ENCODE assay signal across 1 cellular context in the genomic region with DNA sequence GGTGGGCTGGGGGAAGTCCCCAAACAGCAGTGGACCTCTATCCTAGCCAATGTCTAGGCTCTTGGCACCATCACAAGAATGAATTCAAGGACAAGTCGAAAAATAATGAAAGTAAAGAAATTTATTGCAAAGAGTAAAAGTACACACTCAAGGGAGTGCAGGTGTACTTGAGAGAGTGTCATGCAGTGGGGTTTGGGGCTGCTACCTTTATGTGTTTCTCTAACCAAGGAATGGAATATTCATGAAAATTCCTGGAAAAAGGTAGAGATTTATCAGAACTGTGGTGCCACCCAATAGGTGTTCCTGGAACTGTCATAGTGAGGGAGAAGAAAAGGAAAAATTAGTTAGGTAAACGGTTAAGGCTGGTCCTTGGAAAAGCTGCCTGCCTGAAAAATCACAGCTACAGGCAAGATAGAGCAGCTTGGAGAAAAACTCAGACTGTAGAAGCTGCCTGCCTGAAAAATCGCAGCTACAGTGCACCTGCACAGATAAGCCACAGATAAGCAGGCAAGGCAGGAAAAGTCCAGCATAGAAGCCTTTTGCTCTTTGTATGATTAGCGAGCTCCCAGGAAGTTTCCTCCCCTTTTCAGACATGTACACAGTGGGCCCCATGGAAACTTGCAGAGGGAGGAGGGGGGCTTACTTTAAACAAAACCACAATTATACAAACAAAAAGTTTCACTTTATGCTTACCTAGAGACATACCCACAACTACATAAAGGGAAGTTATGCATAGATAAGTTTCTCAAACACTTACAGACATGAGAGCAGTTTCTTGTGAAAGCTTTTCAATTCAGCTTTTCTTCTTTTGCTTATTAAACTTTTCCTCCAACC.
TF ChIP-seq lines count a peak whose summit lies in the region.

No MANE protein-coding gene starts in this region.

TF ChIP-seq in HepG2, 621 proteins besides CTCF, POLR2A, EP300 and RAD21 (continued from another document and continues in another):
- TF ChIP-seq NR2F6 (IDR thresholded peaks at IDR 0.05) (peak; percentile 77; the same call in 1 of the 2 replicates), NR2F6 (CRISPR knock-in tag; IDR thresholded peaks at IDR 0.05) (peak; percentile 67; the same call in 1 of the 2 replicates), ZC3H4 (CRISPR knock-in tag; IDR thresholded peaks at IDR 0.05; ENCODE audit: borderline replicate concordance) (no peak), ARID5B (CRISPR knock-in tag; IDR thresholded peaks at IDR 0.05) (peak; percentile 93), CREB1 (IDR thresholded peaks at IDR 0.05) (no peak), CREB1 (CRISPR knock-in tag; IDR thresholded peaks at IDR 0.05) (peak; percentile 62), ZNF101 (CRISPR knock-in tag; IDR thresholded peaks at IDR 0.05; ENCODE audit: borderline replicate concordance, low read depth) (no peak), KLF16 (CRISPR knock-in tag; IDR thresholded peaks at IDR 0.05) (0 out of 4 replicates have a peak, but pooled peaks of 1 of the 2 experiments have one; percentile 17), FOXA3 (CRISPR knock-in tag; IDR thresholded peaks at IDR 0.05) (peak; percentile 88), ZFX (CRISPR knock-in tag; IDR thresholded peaks at IDR 0.05; ENCODE audit: low read depth) (no peak), NONO (IDR thresholded peaks at IDR 0.05) (no peak), NONO (CRISPR knock-in tag; conservative IDR thresholded peaks at IDR 0.05) (peak; percentile 50; the same call in 1 of the 2 replicates), YEATS4 (CRISPR knock-in tag; IDR thresholded peaks at IDR 0.05; ENCODE audit: borderline replicate concordance) (peak; percentile 21; the same call in 1 of the 2 replicates), SP4 (CRISPR knock-in tag; IDR thresholded peaks at IDR 0.05) (peak; percentile 46; the same call in 1 of the 2 replicates), RBM39 (IDR thresholded peaks at IDR 0.05; ENCODE audit: low read depth, low read length, poor library complexity, severe bottlenecking) (no peak), CENPX (CRISPR knock-in tag; IDR thresholded peaks at IDR 0.05) (no peak), GABPA (IDR thresholded peaks at IDR 0.05; ENCODE audit: low read depth, low read length) (no peak), GABPA (CRISPR knock-in tag; IDR thresholded peaks at IDR 0.05; ENCODE audit: low read depth) (peak; percentile 48; the same call in 1 of the 2 replicates), MED1 (CRISPR knock-in tag; IDR thresholded peaks at IDR 0.05) (peak; percentile 73), ZNF788 (CRISPR knock-in tag; IDR thresholded peaks at IDR 0.05; ENCODE audit: borderline replicate concordance) (no peak), JUNB (CRISPR knock-in tag; IDR thresholded peaks at IDR 0.05; ENCODE audit: borderline replicate concordance) (no peak; the same call in 1 of the 2 replicates), RBAK (CRISPR knock-in tag; IDR thresholded peaks at IDR 0.05) (no peak), GABPB1 (CRISPR knock-in tag; IDR thresholded peaks at IDR 0.05) (no peak; the same call in 1 of the 2 replicates), ETV5 (CRISPR knock-in tag; IDR thresholded peaks at IDR 0.05; ENCODE audit: borderline replicate concordance) (peak; percentile 91), NRL (CRISPR knock-in tag; IDR thresholded peaks at IDR 0.05; ENCODE audit: borderline replicate concordance) (no peak), RERE (CRISPR knock-in tag; IDR thresholded peaks at IDR 0.05; ENCODE audit: low read depth) (peak; percentile 84), ZFP90 (CRISPR knock-in tag; IDR thresholded peaks at IDR 0.05; ENCODE audit: borderline replicate concordance) (peak; percentile 54; the same call in 1 of the 2 replicates), ZNF562 (CRISPR knock-in tag; IDR thresholded peaks at IDR 0.05; ENCODE audit: borderline replicate concordance) (no peak), SOX13 (IDR thresholded peaks at IDR 0.05) (peak; percentile 88), SOX13 (CRISPR knock-in tag; conservative IDR thresholded peaks at IDR 0.05 in 1 of 2, IDR thresholded peaks at IDR 0.05 in 1 of 2) (peak in 1 of 2 experiments; percentile 86; a peak in 2 of 4 replicates), ZNF264 (CRISPR knock-in tag; IDR thresholded peaks at IDR 0.05) (peak; percentile 81; the same call in 1 of the 2 replicates), ISL2 (CRISPR knock-in tag; IDR thresholded peaks at IDR 0.05) (peak; percentile 90), ZNF33A (CRISPR knock-in tag; IDR thresholded peaks at IDR 0.05; ENCODE audit: borderline replicate concordance) (no peak), MEIS1 (CRISPR knock-in tag; IDR thresholded peaks at IDR 0.05; ENCODE audit: borderline replicate concordance) (no peak), ZBTB14 (CRISPR knock-in tag; IDR thresholded peaks at IDR 0.05) (no peak), ATF5 (CRISPR knock-in tag; IDR thresholded peaks at IDR 0.05; ENCODE audit: low read depth) (no peak), DNMT3B (CRISPR knock-in tag; conservative IDR thresholded peaks at IDR 0.05) (no peak), ZNF772 (CRISPR knock-in tag; IDR thresholded peaks at IDR 0.05) (peak; percentile 31; the same call in 1 of the 2 replicates), CBX5 (CRISPR knock-in tag; IDR thresholded peaks at IDR 0.05; ENCODE audit: borderline replicate concordance) (peak; percentile 45; the same call in 1 of the 2 replicates), SP2 (CRISPR knock-in tag; IDR thresholded peaks at IDR 0.05) (no peak)
- TF ChIP-seq, protein P1, sequence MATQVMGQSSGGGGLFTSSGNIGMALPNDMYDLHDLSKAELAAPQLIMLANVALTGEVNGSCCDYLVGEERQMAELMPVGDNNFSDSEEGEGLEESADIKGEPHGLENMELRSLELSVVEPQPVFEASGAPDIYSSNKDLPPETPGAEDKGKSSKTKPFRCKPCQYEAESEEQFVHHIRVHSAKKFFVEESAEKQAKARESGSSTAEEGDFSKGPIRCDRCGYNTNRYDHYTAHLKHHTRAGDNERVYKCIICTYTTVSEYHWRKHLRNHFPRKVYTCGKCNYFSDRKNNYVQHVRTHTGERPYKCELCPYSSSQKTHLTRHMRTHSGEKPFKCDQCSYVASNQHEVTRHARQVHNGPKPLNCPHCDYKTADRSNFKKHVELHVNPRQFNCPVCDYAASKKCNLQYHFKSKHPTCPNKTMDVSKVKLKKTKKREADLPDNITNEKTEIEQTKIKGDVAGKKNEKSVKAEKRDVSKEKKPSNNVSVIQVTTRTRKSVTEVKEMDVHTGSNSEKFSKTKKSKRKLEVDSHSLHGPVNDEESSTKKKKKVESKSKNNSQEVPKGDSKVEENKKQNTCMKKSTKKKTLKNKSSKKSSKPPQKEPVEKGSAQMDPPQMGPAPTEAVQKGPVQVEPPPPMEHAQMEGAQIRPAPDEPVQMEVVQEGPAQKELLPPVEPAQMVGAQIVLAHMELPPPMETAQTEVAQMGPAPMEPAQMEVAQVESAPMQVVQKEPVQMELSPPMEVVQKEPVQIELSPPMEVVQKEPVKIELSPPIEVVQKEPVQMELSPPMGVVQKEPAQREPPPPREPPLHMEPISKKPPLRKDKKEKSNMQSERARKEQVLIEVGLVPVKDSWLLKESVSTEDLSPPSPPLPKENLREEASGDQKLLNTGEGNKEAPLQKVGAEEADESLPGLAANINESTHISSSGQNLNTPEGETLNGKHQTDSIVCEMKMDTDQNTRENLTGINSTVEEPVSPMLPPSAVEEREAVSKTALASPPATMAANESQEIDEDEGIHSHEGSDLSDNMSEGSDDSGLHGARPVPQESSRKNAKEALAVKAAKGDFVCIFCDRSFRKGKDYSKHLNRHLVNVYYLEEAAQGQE (IDR thresholded peaks at IDR 0.05; ENCODE audit: borderline replicate concordance in 1 of 2, low read depth in 1 of 2, low read length in 2 of 2): peak in 1 of 2 experiments; percentile 60; a peak in 2 of 4 replicates
- TF ChIP-seq, protein P2, sequence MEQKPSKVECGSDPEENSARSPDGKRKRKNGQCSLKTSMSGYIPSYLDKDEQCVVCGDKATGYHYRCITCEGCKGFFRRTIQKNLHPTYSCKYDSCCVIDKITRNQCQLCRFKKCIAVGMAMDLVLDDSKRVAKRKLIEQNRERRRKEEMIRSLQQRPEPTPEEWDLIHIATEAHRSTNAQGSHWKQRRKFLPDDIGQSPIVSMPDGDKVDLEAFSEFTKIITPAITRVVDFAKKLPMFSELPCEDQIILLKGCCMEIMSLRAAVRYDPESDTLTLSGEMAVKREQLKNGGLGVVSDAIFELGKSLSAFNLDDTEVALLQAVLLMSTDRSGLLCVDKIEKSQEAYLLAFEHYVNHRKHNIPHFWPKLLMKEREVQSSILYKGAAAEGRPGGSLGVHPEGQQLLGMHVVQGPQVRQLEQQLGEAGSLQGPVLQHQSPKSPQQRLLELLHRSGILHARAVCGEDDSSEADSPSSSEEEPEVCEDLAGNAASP (CRISPR knock-in tag; IDR thresholded peaks at IDR 0.05; ENCODE audit: borderline replicate concordance): 0 out of 2 replicates have a peak, but pooled peaks have one; percentile 56
